22 cellular contexts compared by ENCODE assay signal in genomic region chr2:113135354-113135753, GRCh38.
DNase-seq lines count a peak whose midpoint lies in the region; ATAC-seq lines count a peak whose summit lies in the region.
"Had no signal": no experiment of that assay in that cellular context is flagged by ENCODE, and none has a peak within 500 bp of the region (broad histone marks: within the 10 kb centered on the region; RNA-seq: fewer than 3 reads in every experiment).

No MANE protein-coding gene starts in this region.

- ATAC-seq in GM18520 (IDR thresholded peaks at IDR 0.05; ENCODE audit: unreplicated experiment), result peak; percentile 76
- ATAC-seq in HG03442 (IDR thresholded peaks at IDR 0.05; ENCODE audit: unreplicated experiment), result peak; percentile 41
- no peak for ATAC-seq in GM19467 (IDR thresholded peaks at IDR 0.05; ENCODE audit: unreplicated experiment)
- ATAC-seq: PC-3 had no signal

- DNase-seq in NK-92 treated with Interleukin-12 subunit alpha and Interleukin-12 subunit beta, amount 100 ng/mL, for 24 hours (lab: John Stamatoyannopoulos, UW), result peak; percentile 45
- DNase-seq in NK-92 (lab: John Stamatoyannopoulos, UW; ENCODE audit: unreplicated experiment) (no peak), islet precursor cell (peak; percentile 29), NCI-H345 treated with DMSO at 0.1 percent for 48 hours (lab: John Stamatoyannopoulos, UW; ENCODE audit: unreplicated experiment) (no peak), T1000 (lab: John Stamatoyannopoulos, UW) (no peak)
- DNase-seq: 8988T; BE2C; Calu3; CD4-positive, alpha-beta memory T cell; DMS53; GOT3; IMR-90; Karpas-422; MM.1S; NCI-H1105; NCI-H1694; NCI-H446 treated with DMSO at 0.1 percent for 48 hours; NCI-H748 treated with DMSO at 0.1 percent for 48 hours; PC-3 had no signal

Comparison
In these comparisons a context has a peak if more than half of its experiments do, and no peak if none do; other contexts are left out.
1. DNase-seq: peak in NK-92 treated with Interleukin-12 subunit alpha and Interleukin-12 subunit beta, amount 100 ng/mL, for 24 hours (single experiment) and islet precursor cell (single experiment); none in NK-92 (single experiment), NCI-H345 treated with DMSO at 0.1 percent for 48 hours (single experiment) and T1000 (single experiment).